In genomic region chr9:98173181-98173580, GRCh38 we compare ENCODE assay signal across 15 cellular contexts.
"Had no signal": no experiment of that assay in that cellular context is flagged by ENCODE, and none has a peak within 500 bp of the region (broad histone marks: within the 10 kb centered on the region; RNA-seq: fewer than 3 reads in every experiment).

No MANE protein-coding gene starts in this region.

- H3K9me3 Mint-ChIP-seq: activated naive CD4-positive, alpha-beta T cell treated with anti-CD3 and anti-CD28 coated beads, Interleukin-2, amount 50 U/mL, for 72 hours; activated T-cell treated with anti-CD3 and anti-CD28 coated beads, Interleukin-2, amount 50 U/mL, for 24 hours; dendritic cell treated with granulocyte-macrophage colony-stimulating factor and Interleukin-4, amounts not matched to agents 40 ng/mL and 50 ng/mL, for 4 days; mesothelial cell of epicardium; stimulated activated naive CD8-positive, alpha-beta T cell treated with anti-CD3 and anti-CD28 coated beads, Interleukin-15, Interleukin-2, amounts not matched to agents 100 ng/mL and 50 ng/mL, for 24 hours had no signal

- H3K9me3 ChIP-seq: body of pancreas, psoas muscle had no signal

- H3K27ac ChIP-seq: body of pancreas, psoas muscle had no signal

- H3K27ac Mint-ChIP-seq: activated T-cell treated with anti-CD3 and anti-CD28 coated beads, Interleukin-2, amount 50 U/mL, for 24 hours; stimulated activated naive CD8-positive, alpha-beta T cell treated with anti-CD3 and anti-CD28 coated beads, Interleukin-15, Interleukin-2, amounts not matched to agents 100 ng/mL and 50 ng/mL, for 24 hours had no signal

- FAIRE-seq: TTC549, urothelium cell line had no signal

- DNase-seq: activated T-cell treated with anti-CD3 and anti-CD28 coated beads, Interleukin-2, amount 50 U/mL, for 24 hours; amniotic stem cell; hippocampal formation; nucleus accumbens; psoas muscle; stimulated activated CD4-positive, alpha-beta T cell treated with anti-CD3 and anti-CD28 coated beads, Interleukin-2, amount 100 ng/mL, for 48 hours; T-helper 2 cell had no signal

- ATAC-seq: activated CD4-positive, CD25-positive, alpha-beta regulatory T cell treated with anti-CD3 and anti-CD28 coated beads, Interleukin-2, amount 50 U/mL, for 24 hours; activated naive CD4-positive, alpha-beta T cell treated with anti-CD3 and anti-CD28 coated beads, Interleukin-2, amount 50 U/mL, for 72 hours; body of pancreas; psoas muscle had no signal

- H3K4me3 Mint-ChIP-seq: activated T-cell treated with anti-CD3 and anti-CD28 coated beads, Interleukin-2, amount 50 U/mL, for 24 hours; dendritic cell treated with granulocyte-macrophage colony-stimulating factor and Interleukin-4, amounts not matched to agents 40 ng/mL and 50 ng/mL, for 4 days; mesothelial cell of epicardium; stimulated activated naive CD8-positive, alpha-beta T cell treated with anti-CD3 and anti-CD28 coated beads, Interleukin-15, Interleukin-2, amounts not matched to agents 100 ng/mL and 50 ng/mL, for 24 hours had no signal

- H3K27me3 ChIP-seq: body of pancreas had no signal

- H3K4me1 ChIP-seq: body of pancreas, psoas muscle had no signal

- H3K36me3 Mint-ChIP-seq: activated naive CD4-positive, alpha-beta T cell treated with anti-CD3 and anti-CD28 coated beads, Interleukin-2, amount 50 U/mL, for 72 hours; mesothelial cell of epicardium had no signal

- H3K4me3 ChIP-seq: body of pancreas, psoas muscle had no signal

- H3K27me3 Mint-ChIP-seq: activated T-cell treated with anti-CD3 and anti-CD28 coated beads, Interleukin-2, amount 50 U/mL, for 24 hours; stimulated activated naive CD8-positive, alpha-beta T cell treated with anti-CD3 and anti-CD28 coated beads, Interleukin-15, Interleukin-2, amounts not matched to agents 100 ng/mL and 50 ng/mL, for 24 hours had no signal
